1 cellular context compared by ENCODE assay signal in the genomic region with DNA sequence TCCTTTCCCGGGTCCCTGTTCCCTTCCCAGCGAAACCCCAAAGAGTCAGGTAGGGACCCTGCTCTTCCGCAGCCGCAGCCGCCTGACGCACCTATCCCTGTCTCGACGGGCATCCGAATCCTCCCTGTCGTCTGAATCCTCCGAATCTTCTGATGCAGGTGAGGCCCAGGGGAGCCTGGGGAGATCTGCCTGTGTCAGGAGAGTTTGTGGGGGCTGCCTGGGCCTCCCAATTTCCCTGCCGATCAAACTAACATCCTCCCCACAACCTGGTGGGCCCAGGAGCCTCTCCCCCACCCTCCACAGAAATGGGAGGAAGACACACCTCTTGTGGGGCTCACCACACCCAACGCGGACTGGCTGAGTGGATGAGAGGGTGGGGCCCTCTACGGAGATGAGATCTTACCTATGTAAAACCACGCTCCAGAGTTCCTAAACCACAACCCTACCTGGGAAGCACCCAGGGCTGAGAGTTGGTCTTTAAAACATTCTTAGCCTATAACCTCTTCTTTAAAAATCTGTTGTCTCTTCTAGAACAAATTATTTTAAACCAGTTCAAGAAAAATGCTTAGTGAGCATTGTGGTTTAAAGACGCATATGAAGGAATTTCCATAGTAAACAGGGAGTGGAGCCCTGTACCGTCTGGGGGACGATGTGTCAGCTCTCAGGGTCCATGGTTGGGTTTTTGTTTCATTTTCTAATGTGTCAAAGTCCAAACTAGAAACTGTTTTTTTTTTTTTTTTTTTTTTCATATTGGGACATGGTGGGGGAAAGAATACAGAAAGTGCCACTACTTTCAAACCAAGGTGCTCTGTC.
A peak's percentile ranks its signal among the peaks of the same experiment; 100 is the strongest.
TF ChIP-seq lines count a peak whose summit lies in the region.

No MANE protein-coding gene starts in this region.

TF ChIP-seq in HEK293, 187 proteins besides CTCF, POLR2A, EP300 and RAD21 (continued from another document):
- peak; percentile 85 for TF ChIP-seq ZNF692 (tag by site-specific recombination; IDR thresholded peaks at IDR 0.05)
